ENCODE assay signal across 8 cellular contexts in the genomic region with DNA sequence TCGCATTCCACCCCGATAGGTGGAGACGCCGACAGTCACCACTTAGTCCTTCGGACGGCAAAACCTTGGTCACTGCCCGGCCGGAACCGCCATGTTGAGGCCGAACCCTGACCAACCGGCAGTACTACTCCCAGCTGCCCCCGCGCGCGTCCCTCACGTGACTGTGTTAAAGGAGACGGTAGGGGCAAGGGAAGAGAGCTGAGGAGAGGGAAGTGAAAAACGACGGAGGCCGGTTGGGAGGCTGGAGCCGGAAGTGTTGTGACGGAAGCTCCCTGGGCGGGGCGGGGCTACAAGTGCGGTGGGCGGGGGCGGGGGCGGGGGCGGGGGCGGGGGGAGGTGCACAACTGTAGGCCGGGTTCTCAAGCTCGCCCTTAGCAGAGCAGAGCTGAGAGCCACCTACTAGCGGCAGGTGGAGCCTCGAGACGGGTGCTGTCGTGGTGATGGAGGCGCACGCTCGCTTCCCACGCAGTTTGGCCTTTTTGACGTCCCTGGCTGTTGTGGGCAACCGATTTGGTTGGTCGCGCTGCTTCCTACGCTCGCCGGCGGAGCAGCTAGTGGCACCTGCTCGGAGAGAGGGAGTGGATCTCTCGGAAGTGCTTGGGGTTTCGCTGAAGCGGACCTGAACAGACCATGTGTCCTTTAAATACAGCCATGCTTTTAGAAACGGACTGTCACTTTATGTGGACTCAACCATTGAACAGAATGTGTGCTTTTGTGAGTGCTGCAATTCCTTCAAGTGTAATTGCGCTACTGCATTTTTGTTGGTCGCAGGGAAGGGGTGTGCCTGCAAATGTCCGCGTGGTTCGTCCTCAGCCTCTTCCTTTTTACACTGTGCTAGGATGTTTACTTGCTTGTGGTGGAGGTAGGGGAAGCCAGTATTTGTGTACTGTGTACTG. TPM values are rescaled to one million over a fixed set of nuclear protein-coding genes. Genes with fewer than 3 reads are reported as not detected.
A peak's percentile ranks its signal among the peaks of the same experiment; 100 is the strongest.
DNase-seq lines count a peak whose midpoint lies in the region; ATAC-seq, FAIRE-seq and TF ChIP-seq lines count a peak whose summit lies in the region.

A gene with protein sequence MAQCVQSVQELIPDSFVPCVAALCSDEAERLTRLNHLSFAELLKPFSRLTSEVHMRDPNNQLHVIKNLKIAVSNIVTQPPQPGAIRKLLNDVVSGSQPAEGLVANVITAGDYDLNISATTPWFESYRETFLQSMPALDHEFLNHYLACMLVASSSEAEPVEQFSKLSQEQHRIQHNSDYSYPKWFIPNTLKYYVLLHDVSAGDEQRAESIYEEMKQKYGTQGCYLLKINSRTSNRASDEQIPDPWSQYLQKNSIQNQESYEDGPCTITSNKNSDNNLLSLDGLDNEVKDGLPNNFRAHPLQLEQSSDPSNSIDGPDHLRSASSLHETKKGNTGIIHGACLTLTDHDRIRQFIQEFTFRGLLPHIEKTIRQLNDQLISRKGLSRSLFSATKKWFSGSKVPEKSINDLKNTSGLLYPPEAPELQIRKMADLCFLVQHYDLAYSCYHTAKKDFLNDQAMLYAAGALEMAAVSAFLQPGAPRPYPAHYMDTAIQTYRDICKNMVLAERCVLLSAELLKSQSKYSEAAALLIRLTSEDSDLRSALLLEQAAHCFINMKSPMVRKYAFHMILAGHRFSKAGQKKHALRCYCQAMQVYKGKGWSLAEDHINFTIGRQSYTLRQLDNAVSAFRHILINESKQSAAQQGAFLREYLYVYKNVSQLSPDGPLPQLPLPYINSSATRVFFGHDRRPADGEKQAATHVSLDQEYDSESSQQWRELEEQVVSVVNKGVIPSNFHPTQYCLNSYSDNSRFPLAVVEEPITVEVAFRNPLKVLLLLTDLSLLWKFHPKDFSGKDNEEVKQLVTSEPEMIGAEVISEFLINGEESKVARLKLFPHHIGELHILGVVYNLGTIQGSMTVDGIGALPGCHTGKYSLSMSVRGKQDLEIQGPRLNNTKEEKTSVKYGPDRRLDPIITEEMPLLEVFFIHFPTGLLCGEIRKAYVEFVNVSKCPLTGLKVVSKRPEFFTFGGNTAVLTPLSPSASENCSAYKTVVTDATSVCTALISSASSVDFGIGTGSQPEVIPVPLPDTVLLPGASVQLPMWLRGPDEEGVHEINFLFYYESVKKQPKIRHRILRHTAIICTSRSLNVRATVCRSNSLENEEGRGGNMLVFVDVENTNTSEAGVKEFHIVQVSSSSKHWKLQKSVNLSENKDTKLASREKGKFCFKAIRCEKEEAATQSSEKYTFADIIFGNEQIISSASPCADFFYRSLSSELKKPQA (N-terminal part only) (minus strand): TSS at position 130 of the 896 bp plus-strand sequence. CDS start 364 bp downstream, outside the sequence.

- intact Hi-C loops in CD14-positive monocyte (cut with micrococcal nuclease): loop anchor here (1.0 to 5.0 kb wide), 2 partner anchors 149 kb away; a partner anchor contains a TSS
- intact Hi-C loops in dendritic cell treated with granulocyte-macrophage colony-stimulating factor and Interleukin-4, amounts not matched to agents 40 ng/mL and 50 ng/mL, for 4 days (cut with micrococcal nuclease): loop anchor here (1.0 kb wide), 1 partner anchor 149 kb away; no protein-coding TSS in a partner anchor
- intact Hi-C loops in HepG2 (cut with micrococcal nuclease; ENCODE audit: unreplicated experiment): loop anchor here (2.0 to 10.0 kb wide), 2 partner anchors 34 to 108 kb away; no protein-coding TSS in a partner anchor

- no peak for TF ChIP-seq RAD21 in HepG2 (CRISPR knock-in tag; IDR thresholded peaks at IDR 0.05)

- peak within 1 kb of the TSS; percentile 97 for H3K27ac ChIP-seq in HepG2 (ENCODE audit: extremely low read length, insufficient read depth, low read length)

- BruUV-seq in HepG2 (replicated peaks; lab: Mats Ljungman, UMichigan): TSS peak; percentile 91

- under 1% methylated on average over 43 of the region's 58 CpGs for WGBS in HepG2 (ENCODE audit: low lambda C conversion rate)

- peaks cover 7 to 8% of the 10 kb centered on the region in 2 donors for H3K36me3 Mint-ChIP-seq in CD14-positive monocyte
- peaks cover 15% of the 10 kb centered on the region for H3K36me3 Mint-ChIP-seq in dendritic cell treated with granulocyte-macrophage colony-stimulating factor and Interleukin-4, amounts not matched to agents 40 ng/mL and 50 ng/mL, for 4 days (ENCODE audit: low read depth)

- no peak for FAIRE-seq in HepG2 (lab: Jason Lieb, UNC)

- TF ChIP-seq EP300 in HepG2 (IDR thresholded peaks at IDR 0.05; ENCODE audit: low read depth in 2 of 2, low read length in 2 of 2) (peak in 1 of 2 experiments; percentile 42; a peak in 1 of 4 replicates), HepG2 (CRISPR knock-in tag; IDR thresholded peaks at IDR 0.05; ENCODE audit: borderline replicate concordance) (0 out of 2 replicates have a peak, but pooled peaks have one; percentile 44)

- peaks cover 42% of the 10 kb centered on the region for H3K79me2 ChIP-seq in HepG2 (ENCODE audit: insufficient read depth, low read length)

- peak within 1 kb of the TSS; percentile 99 to 100 for H3K4me3 Mint-ChIP-seq in CD14-positive monocyte
- H3K4me3 Mint-ChIP-seq in dendritic cell treated with granulocyte-macrophage colony-stimulating factor and Interleukin-4, amounts not matched to agents 40 ng/mL and 50 ng/mL, for 4 days: peak within 1 kb of the TSS; percentile 97

- CTCF ChIA-PET in HepG2 (lab: Yijun Ruan, JAX; ENCODE audit: low intra/inter-chr PET ratio, low total read pairs): no interaction called here

- TF ChIP-seq POLR2A in HepG2 (IDR thresholded peaks at IDR 0.05; ENCODE audit: insufficient read depth in 1 of 2, low read depth in 2 of 2, low read length in 2 of 2): peak; percentile 91 to 96

- ATAC-seq in GM19351 (IDR thresholded peaks at IDR 0.05; ENCODE audit: unreplicated experiment): peak; percentile 80
- peak; percentile 78 for ATAC-seq in HG03521 (IDR thresholded peaks at IDR 0.05; ENCODE audit: unreplicated experiment)
- peak; percentile 95 for ATAC-seq in HepG2

- H4K20me1 ChIP-seq in HepG2 (ENCODE audit: insufficient read depth, low read length): no peaks in the 10 kb centered on the region; the same call in 1 of the 2 replicates

- no peaks in the 10 kb centered on the region; a peak in 1 of 5 replicates for H3K27me3 ChIP-seq in HepG2 (ENCODE audit: control insufficient read depth in 1 of 2, insufficient read depth in 2 of 2, low read length in 2 of 2)

- H3K4me1 ChIP-seq in HepG2 (ENCODE audit: insufficient read depth, low read length): peaks cover 56% of the 10 kb centered on the region

- peaks cover 30% of the 10 kb centered on the region for H3K4me1 Mint-ChIP-seq in CD14-positive monocyte
- peaks cover 30% of the 10 kb centered on the region for H3K4me1 Mint-ChIP-seq in dendritic cell treated with granulocyte-macrophage colony-stimulating factor and Interleukin-4, amounts not matched to agents 40 ng/mL and 50 ng/mL, for 4 days (ENCODE audit: low read depth)

- peak within 1 kb of the TSS; percentile 99 for H3K4me2 ChIP-seq in HepG2 (ENCODE audit: low read depth, low read length)

- H3K36me3 ChIP-seq in HepG2 (replicated peaks in 1 of 2; ENCODE audit: control insufficient read depth in 1 of 2, insufficient read depth in 2 of 2, low read length in 2 of 2): no peaks in the 10 kb centered on the region

- peak within 1 kb of the TSS; percentile 97 for H3K9ac ChIP-seq in HepG2 (ENCODE audit: insufficient read depth, low read depth, low read length)

- H2AFZ ChIP-seq in HepG2 (ENCODE audit: low read length): peak within 1 kb of the TSS; percentile 90

- H3K9me3 Mint-ChIP-seq in CD14-positive monocyte: peaks cover 0 to 2% (median 0%) of the 10 kb centered on the region in 7 donors
- no peaks in the 10 kb centered on the region for H3K9me3 Mint-ChIP-seq in dendritic cell treated with granulocyte-macrophage colony-stimulating factor and Interleukin-4, amounts not matched to agents 40 ng/mL and 50 ng/mL, for 4 days

- H3K27me3 Mint-ChIP-seq in CD14-positive monocyte (ENCODE audit: low read depth in 3 of 3): no peaks in the 10 kb centered on the region
- no peaks in the 10 kb centered on the region for H3K27me3 Mint-ChIP-seq in dendritic cell treated with granulocyte-macrophage colony-stimulating factor and Interleukin-4, amounts not matched to agents 40 ng/mL and 50 ng/mL, for 4 days

- in situ Hi-C loops in HepG2 (cut with HindIII; ENCODE audit: extremely low pct_ligation_motif_present, low pct_unique_long_range_greater_than_20kb): no loop called here

- POLR2A ChIA-PET in HepG2 (lab: Yijun Ruan, JAX): interaction anchor here (0.5 to 4.3 kb wide), 19 partner anchors 10 to 860 kb away, joined by 3 to 63 read pairs (median 4); a partner anchor contains a TSS

- H3K27ac Mint-ChIP-seq in CD14-positive monocyte: peak within 1 kb of the TSS; percentile 99 to 100 (median 100)
- H3K27ac Mint-ChIP-seq in dendritic cell treated with granulocyte-macrophage colony-stimulating factor and Interleukin-4, amounts not matched to agents 40 ng/mL and 50 ng/mL, for 4 days: peak within 1 kb of the TSS; percentile 97

- TF ChIP-seq CTCF in CD14-positive monocyte (IDR thresholded peaks at IDR 0.05): no peak
- peak; percentile 66 for TF ChIP-seq CTCF in HepG2 (CRISPR knock-in tag; IDR thresholded peaks at IDR 0.05)

- no peaks in the 10 kb centered on the region for H3K9me3 ChIP-seq in HepG2 (ENCODE audit: low read length)

- peak within 1 kb of the TSS; percentile 88 to 99 (median 90) for H3K4me3 ChIP-seq in HepG2 (replicated peaks in 1 of 3; ENCODE audit: insufficient read depth in 1 of 3, low read depth in 2 of 3, low read length in 3 of 3)

- DNase-seq in CD14-positive monocyte (ENCODE audit: low spot score): peak; percentile 99
- DNase-seq in NCI-H748 (lab: John Stamatoyannopoulos, UW; ENCODE audit: unreplicated experiment): peak; percentile 100
- DNase-seq in activated CD4-positive, alpha-beta T cell treated with anti-CD3 and anti-CD28 coated beads, Interleukin-2, amount 50 U/mL, for 24 hours (ENCODE audit: low read depth in 1 of 2, low spot score in 1 of 2): peak; percentile 72 to 90
- peak; percentile 98 for DNase-seq in HepG2 (ENCODE audit: low spot score)
- DNase-seq in stimulated activated CD4-positive, alpha-beta T cell treated with anti-CD3 and anti-CD28 coated beads, Interleukin-4, amount 100 ng/mL, for 1 hour: peak; percentile 86

RNA-seq across cellular contexts. Expression of the gene that starts here (rescaled TPM):
- polyA plus RNA-seq in CD14-positive monocyte (10 to 100 TPM; 16.2 to 22.1 TPM), HepG2 (2011; rRNA removed) (38.8 and 50.8 TPM in 2 replicates)
- total RNA-seq in HepG2 (2016; rRNA removed; fragmentation: Illumina TruSeq; extraction: Trizol): 34.6 and 45.0 TPM in 2 replicates
- total RNA-seq in HepG2 (2016; cell fraction: cytosol; rRNA removed; fragmentation: Illumina TruSeq; extraction: Trizol; ENCODE audit: low read depth): 8.7 and 10.0 TPM in 2 replicates
- 31.8 and 46.7 TPM in 2 replicates for total RNA-seq in HepG2 (2016; cell fraction: insoluble cytoplasmic fraction; rRNA removed; fragmentation: Illumina TruSeq; extraction: Trizol)
- total RNA-seq in HepG2 (2016; cell fraction: membrane; rRNA removed; fragmentation: Illumina TruSeq; extraction: Trizol): 13.8 and 16.5 TPM in 2 replicates
- total RNA-seq in HepG2 (2016; cell fraction: nucleus; rRNA removed; fragmentation: Illumina TruSeq; extraction: Trizol): 35.1 and 38.8 TPM in 2 replicates
- polyA plus RNA-seq in HepG2 (2011; cell fraction: cytosol; rRNA removed): 17.0 and 26.8 TPM in 2 replicates
- 35.2 and 47.9 TPM in 2 replicates for polyA plus RNA-seq in HepG2 (2011; cell fraction: nucleus; rRNA removed)
- 16.7 and 19.4 TPM in 2 replicates for polyA plus RNA-seq in HepG2 (2012)
- 0.72 and 1.8 TPM in 2 replicates for polyA plus RNA-seq in HepG2 (2016; cell fraction: cytosol; fragmentation: Illumina TruSeq; extraction: Trizol; ENCODE audit: low read depth)
- 23.4 and 25.5 TPM in 2 replicates for polyA plus RNA-seq in HepG2 (2016; cell fraction: insoluble cytoplasmic fraction; fragmentation: Illumina TruSeq; extraction: Trizol; ENCODE audit: low read depth)
- 3.3 and 3.4 TPM in 2 replicates for polyA plus RNA-seq in HepG2 (2016; cell fraction: membrane; fragmentation: Illumina TruSeq; extraction: Trizol; ENCODE audit: low read depth)
- polyA plus RNA-seq in HepG2 (2016; cell fraction: nucleus; fragmentation: Illumina TruSeq; extraction: Trizol; ENCODE audit: insufficient read depth, low read depth): 42.0 and 43.4 TPM in 2 replicates
- polyA minus RNA-seq in HepG2 (2011; rRNA and poly(A)+ RNA removed; ENCODE audit: low replicate concordance): 50.6 and 78.7 TPM in 2 replicates
- 19.3 and 20.6 TPM in 2 replicates for polyA minus RNA-seq in HepG2 (2011; cell fraction: cytosol; rRNA and poly(A)+ RNA removed)
- 71.1 and 78.2 TPM in 2 replicates for polyA minus RNA-seq in HepG2 (2011; cell fraction: nucleus; rRNA and poly(A)+ RNA removed)

Comparison
In these comparisons a context has a peak if more than half of its experiments do, and no peak if none do; other contexts are left out.
1. Peak in every context shown above with its lines: DNase-seq, ATAC-seq, H3K4me3 ChIP-seq and H3K27ac ChIP-seq.